ENCODE assay signal across 24 cellular contexts in genomic region chr18:77019641-77020040, GRCh38.
DNase-seq lines count a peak whose midpoint lies in the region; ATAC-seq and TF ChIP-seq lines count a peak whose summit lies in the region.
"Had no signal": no experiment of that assay in that cellular context is flagged by ENCODE, and none has a peak within 500 bp of the region (broad histone marks: within the 10 kb centered on the region; RNA-seq: fewer than 3 reads in every experiment).

No MANE protein-coding gene starts in this region.

- CTCF ChIA-PET in naive thymus-derived CD4-positive, alpha-beta T cell (lab: Charles Lee): no interaction called here

- no peaks in the 10 kb centered on the region for H3K4me1 ChIP-seq in naive thymus-derived CD4-positive, alpha-beta T cell (ENCODE audit: control insufficient read depth in 2 of 2, insufficient read depth in 2 of 2, low read length in 2 of 2)
- peaks cover 0 to 10% of the 10 kb centered on the region in 2 donors for H3K4me1 ChIP-seq in right atrium auricular region
- H3K4me1 ChIP-seq: body of pancreas had no signal

- H3K4me3 ChIP-seq in naive thymus-derived CD4-positive, alpha-beta T cell (ENCODE audit: low read length): no peak overlapping the region
- no peak overlapping the region for H3K4me3 ChIP-seq in right atrium auricular region
- H3K4me3 ChIP-seq: body of pancreas, heart left ventricle, smooth muscle cell, thyroid gland had no signal

- H3K27me3 Mint-ChIP-seq in stimulated activated naive CD8-positive, alpha-beta T cell treated with anti-CD3 and anti-CD28 coated beads, Interleukin-15, Interleukin-2, amounts not matched to agents 100 ng/mL and 50 ng/mL, for 24 hours: no peaks in the 10 kb centered on the region
- no peaks in the 10 kb centered on the region for H3K27me3 Mint-ChIP-seq in stimulated activated naive CD8-positive, alpha-beta T cell treated with anti-CD3 and anti-CD28 coated beads, Interleukin-15, amount 100 ng/mL, for 72 hours
- no peaks in the 10 kb centered on the region for H3K27me3 Mint-ChIP-seq in activated naive CD8-positive, alpha-beta T cell treated with anti-CD3 and anti-CD28 coated beads, Interleukin-2, amount 10 ng/mL, durations not matched to agents 7 days and 5 days
- no peaks in the 10 kb centered on the region for H3K27me3 Mint-ChIP-seq in naive thymus-derived CD4-positive, alpha-beta T cell

- TF ChIP-seq CTCF in right atrium auricular region (IDR thresholded peaks at IDR 0.05): no peak

- H3K27me3 ChIP-seq in naive thymus-derived CD4-positive, alpha-beta T cell (ENCODE audit: control insufficient read depth in 2 of 2, insufficient read depth in 2 of 2, low read length in 2 of 2): no peaks in the 10 kb centered on the region
- no peaks in the 10 kb centered on the region for H3K27me3 ChIP-seq in right atrium auricular region
- H3K27me3 ChIP-seq: body of pancreas, heart left ventricle, thyroid gland had no signal

- POLR2A ChIA-PET in activated naive CD8-positive, alpha-beta T cell treated with anti-CD3 and anti-CD28 coated beads, Interleukin-2, amount 10 ng/mL, durations not matched to agents 7 days and 5 days (lab: Charles Lee): no interaction called here
- POLR2A ChIA-PET in naive thymus-derived CD4-positive, alpha-beta T cell (lab: Charles Lee): no interaction called here

- no peaks in the 10 kb centered on the region for H3K9me3 Mint-ChIP-seq in stimulated activated naive CD8-positive, alpha-beta T cell treated with anti-CD3 and anti-CD28 coated beads, Interleukin-15, Interleukin-2, amounts not matched to agents 100 ng/mL and 50 ng/mL, for 24 hours
- H3K9me3 Mint-ChIP-seq in stimulated activated naive CD8-positive, alpha-beta T cell treated with anti-CD3 and anti-CD28 coated beads, Interleukin-15, amount 100 ng/mL, for 72 hours: peaks cover 0 to 11% of the 10 kb centered on the region in 2 donors
- H3K9me3 Mint-ChIP-seq in activated naive CD8-positive, alpha-beta T cell treated with anti-CD3 and anti-CD28 coated beads, Interleukin-2, amount 10 ng/mL, durations not matched to agents 7 days and 5 days: no peaks in the 10 kb centered on the region
- peaks cover 0 to 8% (median 0%) of the 10 kb centered on the region in 11 donors for H3K9me3 Mint-ChIP-seq in naive thymus-derived CD4-positive, alpha-beta T cell

- H3K27ac ChIP-seq in naive thymus-derived CD4-positive, alpha-beta T cell (ENCODE audit: low read depth, low read length): no peak overlapping the region
- no peak overlapping the region for H3K27ac ChIP-seq in right atrium auricular region
- H3K27ac ChIP-seq: body of pancreas, C4-2B, heart left ventricle, thyroid gland had no signal

- H3K4me1 Mint-ChIP-seq in stimulated activated naive CD8-positive, alpha-beta T cell treated with anti-CD3 and anti-CD28 coated beads, Interleukin-15, Interleukin-2, amounts not matched to agents 100 ng/mL and 50 ng/mL, for 24 hours (ENCODE audit: low read depth): peaks cover 12% of the 10 kb centered on the region
- peaks cover 35% of the 10 kb centered on the region for H3K4me1 Mint-ChIP-seq in stimulated activated naive CD8-positive, alpha-beta T cell treated with anti-CD3 and anti-CD28 coated beads, Interleukin-15, amount 100 ng/mL, for 72 hours
- peaks cover 13% of the 10 kb centered on the region for H3K4me1 Mint-ChIP-seq in activated naive CD8-positive, alpha-beta T cell treated with anti-CD3 and anti-CD28 coated beads, Interleukin-2, amount 10 ng/mL, durations not matched to agents 7 days and 5 days
- H3K4me1 Mint-ChIP-seq in naive thymus-derived CD4-positive, alpha-beta T cell: peaks cover 15 to 74% (median 32%) of the 10 kb centered on the region in 7 donors

- H3K36me3 ChIP-seq in naive thymus-derived CD4-positive, alpha-beta T cell (ENCODE audit: control insufficient read depth in 2 of 3, insufficient read depth in 3 of 3, low read length in 3 of 3): peaks cover 0 to 53% (median 0%) of the 10 kb centered on the region in 3 experiments
- peaks cover 4% of the 10 kb centered on the region for H3K36me3 ChIP-seq in right atrium auricular region

- H3K27ac Mint-ChIP-seq in stimulated activated naive CD8-positive, alpha-beta T cell treated with anti-CD3 and anti-CD28 coated beads, Interleukin-15, Interleukin-2, amounts not matched to agents 100 ng/mL and 50 ng/mL, for 24 hours: peak overlapping the region; percentile 49
- H3K27ac Mint-ChIP-seq in stimulated activated naive CD8-positive, alpha-beta T cell treated with anti-CD3 and anti-CD28 coated beads, Interleukin-15, amount 100 ng/mL, for 72 hours: peak overlapping the region in 1 of 2 donors; percentile 61
- H3K27ac Mint-ChIP-seq in activated naive CD8-positive, alpha-beta T cell treated with anti-CD3 and anti-CD28 coated beads, Interleukin-2, amount 10 ng/mL, durations not matched to agents 7 days and 5 days: peak overlapping the region; percentile 5
- peak overlapping the region in 5 of 9 donors; percentile 16 to 69 (median 54) for H3K27ac Mint-ChIP-seq in naive thymus-derived CD4-positive, alpha-beta T cell

- no peak overlapping the region for H3K4me3 Mint-ChIP-seq in stimulated activated naive CD8-positive, alpha-beta T cell treated with anti-CD3 and anti-CD28 coated beads, Interleukin-15, Interleukin-2, amounts not matched to agents 100 ng/mL and 50 ng/mL, for 24 hours
- no peak overlapping the region for H3K4me3 Mint-ChIP-seq in stimulated activated naive CD8-positive, alpha-beta T cell treated with anti-CD3 and anti-CD28 coated beads, Interleukin-15, amount 100 ng/mL, for 72 hours
- no peak overlapping the region for H3K4me3 Mint-ChIP-seq in activated naive CD8-positive, alpha-beta T cell treated with anti-CD3 and anti-CD28 coated beads, Interleukin-2, amount 10 ng/mL, durations not matched to agents 7 days and 5 days
- no peak overlapping the region for H3K4me3 Mint-ChIP-seq in naive thymus-derived CD4-positive, alpha-beta T cell

- peaks cover 42% of the 10 kb centered on the region for H3K36me3 Mint-ChIP-seq in stimulated activated naive CD8-positive, alpha-beta T cell treated with anti-CD3 and anti-CD28 coated beads, Interleukin-15, Interleukin-2, amounts not matched to agents 100 ng/mL and 50 ng/mL, for 24 hours (ENCODE audit: low read depth)
- peaks cover 34% of the 10 kb centered on the region for H3K36me3 Mint-ChIP-seq in activated naive CD8-positive, alpha-beta T cell treated with anti-CD3 and anti-CD28 coated beads, Interleukin-2, amount 10 ng/mL, durations not matched to agents 7 days and 5 days
- H3K36me3 Mint-ChIP-seq in naive thymus-derived CD4-positive, alpha-beta T cell: peaks cover 11 to 39% (median 31%) of the 10 kb centered on the region in 5 donors

- H3K9me3 ChIP-seq in naive thymus-derived CD4-positive, alpha-beta T cell (ENCODE audit: control insufficient read depth in 2 of 3, low read length in 3 of 3): no peaks in the 10 kb centered on the region
- H3K9me3 ChIP-seq in right atrium auricular region: no peaks in the 10 kb centered on the region
- H3K9me3 ChIP-seq: body of pancreas, heart left ventricle, thyroid gland had no signal

- intact Hi-C loops in naive thymus-derived CD4-positive, alpha-beta T cell (cut with micrococcal nuclease): no loop called here

- no peak for DNase-seq in stimulated activated naive CD8-positive, alpha-beta T cell treated with anti-CD3 and anti-CD28 coated beads, Interleukin-15, amount 100 ng/mL, for 72 hours
- DNase-seq in activated naive CD8-positive, alpha-beta T cell treated with anti-CD3 and anti-CD28 coated beads, Interleukin-2, amount 10 ng/mL, durations not matched to agents 7 days and 5 days: no peak
- DNase-seq in naive thymus-derived CD4-positive, alpha-beta T cell: no peak
- DNase-seq in mesenteric fat pad (ENCODE audit: low spot score) (no peak), right atrium auricular region (ENCODE audit: low spot score) (no peak)
- no peak for DNase-seq in activated CD8-positive, alpha-beta memory T cell treated with anti-CD3 and anti-CD28 coated beads, Interleukin-2, amount 50 U/mL, for 4 hours
- DNase-seq: activated CD4-positive, alpha-beta T cell treated with anti-CD3 and anti-CD28 coated beads, Interleukin-2, amount 50 U/mL, for 4 hours; activated T-cell treated with anti-CD3 and anti-CD28 coated beads, Interleukin-2, amount 50 U/mL, for 1 hour; body of pancreas; DMS153; effector CD8-positive, alpha-beta T cell; erythroblast; heart left ventricle; IMR-90; mammary epithelial cell; NCI-H1092 treated with DMSO at 0.1 percent for 48 hours; NCI-H2029; NCI-H69; thyroid gland had no signal

- ATAC-seq in stimulated activated naive CD8-positive, alpha-beta T cell treated with anti-CD3 and anti-CD28 coated beads, Interleukin-15, amount 100 ng/mL, for 72 hours: no peak
- ATAC-seq in activated naive CD8-positive, alpha-beta T cell treated with anti-CD3 and anti-CD28 coated beads, Interleukin-2, amount 10 ng/mL, durations not matched to agents 7 days and 5 days (ENCODE audit: low read depth): no peak
- ATAC-seq in naive thymus-derived CD4-positive, alpha-beta T cell: no peak
- ATAC-seq in HG02885 (IDR thresholded peaks at IDR 0.05; ENCODE audit: poor library complexity, unreplicated experiment): no peak
- ATAC-seq: body of pancreas, HCT116, heart left ventricle had no signal
